8 cellular contexts compared by ENCODE assay signal in the genomic region with DNA sequence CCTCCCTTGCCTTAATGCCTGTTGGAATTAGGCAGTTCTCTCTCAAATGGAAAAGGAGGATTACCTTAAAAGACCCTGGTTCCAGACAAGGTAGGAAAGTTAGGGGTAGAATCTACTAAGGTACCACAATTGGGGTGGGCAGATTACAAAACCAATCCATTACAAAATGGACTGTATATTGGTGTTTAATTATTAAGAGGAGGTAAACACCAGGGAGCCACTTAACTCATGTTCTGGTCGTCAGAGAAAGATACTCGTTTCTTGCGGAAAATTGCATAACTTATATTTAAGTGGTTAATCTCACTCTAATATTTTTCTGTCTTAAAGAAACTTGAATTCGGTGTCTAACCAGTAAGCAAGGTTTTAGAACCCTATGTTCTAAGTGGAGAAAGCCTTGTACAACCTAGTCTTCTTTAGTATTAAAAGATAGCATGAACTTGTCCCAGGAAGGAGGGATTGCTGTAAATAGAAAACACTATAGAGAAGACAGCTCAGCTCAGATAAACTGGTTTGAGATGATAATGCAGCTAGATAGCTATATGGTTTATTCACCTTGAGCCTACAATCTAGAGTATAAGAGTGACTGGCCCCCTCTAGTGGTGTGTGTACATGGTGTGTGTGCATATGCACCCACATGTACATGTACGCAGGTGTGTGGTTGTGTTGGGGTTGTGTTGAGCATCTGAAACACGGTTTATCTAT. TPM values are rescaled to one million over a fixed set of nuclear protein-coding genes. Genes with fewer than 3 reads are reported as not detected.
A peak's percentile ranks its signal among the peaks of the same experiment; 100 is the strongest.
DNase-seq lines count a peak whose midpoint lies in the region; ATAC-seq, FAIRE-seq and TF ChIP-seq lines count a peak whose summit lies in the region.

No MANE protein-coding gene starts in this region.

- H3K4me3 ChIP-seq in endothelial cell of umbilical vein (replicated peaks in 1 of 3; ENCODE audit: insufficient read depth in 1 of 3, low read depth in 1 of 3, low read length in 3 of 3) (no peak overlapping the region), neuronal stem cell (ENCODE audit: low read length in 2 of 2) (no peak overlapping the region)

- H3K27ac ChIP-seq in endothelial cell of umbilical vein (ENCODE audit: insufficient read depth, low read depth, low read length) (no peak overlapping the region), neuronal stem cell (replicated peaks; ENCODE audit: low read length) (peak overlapping the region; percentile 60)

- TF ChIP-seq POLR2A in endothelial cell of umbilical vein (IDR thresholded peaks at IDR 0.05; ENCODE audit: low read depth, low read length), result no peak

- CTCF ChIA-PET in activated CD4-positive, alpha-beta T cell treated with anti-CD3 and anti-CD28 coated beads for 36 hours (lab: Charles Lee), result interaction anchor here (0.6 to 6.7 kb wide), 27 partner anchors 7 to 449 kb away, joined by 3 to 88 read pairs (median 3); a partner anchor contains a TSS
- CTCF ChIA-PET in endothelial cell of umbilical vein (lab: Charles Lee), result interaction anchor here (0.6 to 6.9 kb wide), 25 partner anchors 8 to 267 kb away, joined by 3 to 85 read pairs (median 4); a partner anchor contains a TSS

- BruUV-seq in endothelial cell of umbilical vein (replicated peaks; lab: Mats Ljungman, UMichigan), result no TSS peak

- H2BK15ac ChIP-seq in neuronal stem cell (ENCODE audit: low read length), result no peak overlapping the region

- DNase-seq in AG08396 (ENCODE audit: low spot score), result peak; percentile 20
- DNase-seq in GM18507 (ENCODE audit: extremely low spot score, insufficient read length, low read depth), result no peak
- DNase-seq in NCI-H1694 (lab: John Stamatoyannopoulos, UW), result peak; percentile 23
- peak; percentile 80 for DNase-seq in activated CD4-positive, alpha-beta T cell treated with anti-CD3 and anti-CD28 coated beads for 36 hours
- peak; percentile 39 for DNase-seq in endothelial cell of umbilical vein (ENCODE audit: low read depth, low spot score)
- DNase-seq in neuronal stem cell (ENCODE audit: low spot score), result no peak

- H3K18ac ChIP-seq in neuronal stem cell (ENCODE audit: low read length), result no peak overlapping the region

- H2AK5ac ChIP-seq in neuronal stem cell (ENCODE audit: low read depth, low read length), result no peak overlapping the region

- peaks cover 30% of the 10 kb centered on the region for H3K4me1 Mint-ChIP-seq in activated CD4-positive, alpha-beta T cell treated with anti-CD3 and anti-CD28 coated beads for 36 hours

- H3K9me1 ChIP-seq in endothelial cell of umbilical vein (replicated peaks; ENCODE audit: control insufficient read depth, extremely low read depth, insufficient read depth, low read length), result no peaks in the 10 kb centered on the region

- intact Hi-C loops in activated CD4-positive, alpha-beta T cell treated with anti-CD3 and anti-CD28 coated beads for 36 hours (cut with DNase I, micrococcal nuclease), result loop anchor here (1.0 to 2.0 kb wide), 2 partner anchors 32 to 33 kb away; no protein-coding TSS in a partner anchor
- intact Hi-C loops in endothelial cell of umbilical vein (cut with micrococcal nuclease), result loop anchor here (1.0 kb wide), 1 partner anchor 158 kb away; no protein-coding TSS in a partner anchor

- H3K27me3 ChIP-seq in endothelial cell of umbilical vein (ENCODE audit: control insufficient read depth in 2 of 2, insufficient read depth in 2 of 2, low read length in 2 of 2) (no peaks in the 10 kb centered on the region), neuronal stem cell (ENCODE audit: control insufficient read depth in 3 of 3, insufficient read depth in 3 of 3, low read depth in 1 of 3, low read length in 3 of 3) (no peaks in the 10 kb centered on the region)

- H2BK120ac ChIP-seq in neuronal stem cell (ENCODE audit: low read depth, low read length), result no peak overlapping the region

- H3K79me1 ChIP-seq in neuronal stem cell (ENCODE audit: low read depth, low read length), result no peaks in the 10 kb centered on the region

- H3K36me3 ChIP-seq in endothelial cell of umbilical vein (ENCODE audit: control insufficient read depth in 2 of 2, extremely low read depth in 1 of 2, insufficient read depth in 2 of 2, low read length in 2 of 2), result no peaks in the 10 kb centered on the region
- peaks cover 4 to 21% of the 10 kb centered on the region in 2 donors for H3K36me3 ChIP-seq in neuronal stem cell (replicated peaks in 1 of 2; ENCODE audit: control insufficient read depth in 2 of 2, insufficient read depth in 2 of 2, low read length in 2 of 2)

- FAIRE-seq in GM18507 (lab: Jason Lieb, UNC) (peak; percentile 60), endothelial cell of umbilical vein (lab: Jason Lieb, UNC) (no peak)

- H4K20me1 ChIP-seq in endothelial cell of umbilical vein (replicated peaks; ENCODE audit: control insufficient read depth, extremely low read depth, insufficient read depth, low read length), result no peaks in the 10 kb centered on the region

- no peaks in the 10 kb centered on the region for H3K36me3 Mint-ChIP-seq in activated CD4-positive, alpha-beta T cell treated with anti-CD3 and anti-CD28 coated beads for 36 hours (ENCODE audit: low read depth)

- no peak overlapping the region for H3K4ac ChIP-seq in neuronal stem cell (ENCODE audit: low read length)

- ATAC-seq in activated CD4-positive, alpha-beta T cell treated with anti-CD3 and anti-CD28 coated beads for 36 hours, result peak; percentile 88
- ATAC-seq in HG02642 (IDR thresholded peaks at IDR 0.05; ENCODE audit: poor library complexity, unreplicated experiment), result no peak
- ATAC-seq in HG02763 (IDR thresholded peaks at IDR 0.05; ENCODE audit: unreplicated experiment), result no peak

- POLR2A ChIA-PET in activated CD4-positive, alpha-beta T cell treated with anti-CD3 and anti-CD28 coated beads for 36 hours (lab: Charles Lee), result interaction anchor here (0.6 kb wide), 1 partner anchor 61 kb away, joined by 5 read pairs; no protein-coding TSS in a partner anchor
- POLR2A ChIA-PET in endothelial cell of umbilical vein (lab: Charles Lee), result no interaction called here

- TF ChIP-seq CTCF in endothelial cell of umbilical vein (IDR thresholded peaks at IDR 0.05; ENCODE audit: extremely low read depth in 1 of 2, insufficient read depth in 1 of 2, low read depth in 1 of 2, low read length in 2 of 2), result peak; percentile 38 to 57

- no peak overlapping the region for H2BK5ac ChIP-seq in neuronal stem cell (ENCODE audit: low read length)

- H3K4me1 ChIP-seq in endothelial cell of umbilical vein (ENCODE audit: control insufficient read depth, extremely low read depth, insufficient read depth, low read length) (peaks cover 10% of the 10 kb centered on the region), neuronal stem cell (ENCODE audit: control insufficient read depth in 2 of 2, insufficient read depth in 1 of 2, low read depth in 1 of 2, low read length in 2 of 2) (peaks cover 10% of the 10 kb centered on the region in 2 donors)

- H3K27me3 Mint-ChIP-seq in activated CD4-positive, alpha-beta T cell treated with anti-CD3 and anti-CD28 coated beads for 36 hours, result no peaks in the 10 kb centered on the region

- H3K23ac ChIP-seq in neuronal stem cell (ENCODE audit: low read depth, low read length, poor library complexity), result no peak overlapping the region

- H3K9ac ChIP-seq in endothelial cell of umbilical vein (replicated peaks; ENCODE audit: extremely low read depth, insufficient read depth, low read length) (no peak overlapping the region), neuronal stem cell (ENCODE audit: low read depth, low read length, poor library complexity) (no peak overlapping the region)

- H2BK12ac ChIP-seq in neuronal stem cell (ENCODE audit: low read length), result no peak overlapping the region

- H4K8ac ChIP-seq in neuronal stem cell (ENCODE audit: low read depth, low read length), result no peak overlapping the region

- no peaks in the 10 kb centered on the region for H3K79me2 ChIP-seq in endothelial cell of umbilical vein (ENCODE audit: control insufficient read depth, insufficient read depth, low read length)

- WGBS in neuronal stem cell (ENCODE audit: extremely low coverage in 2 of 2, insufficient read length in 2 of 2, insufficient replicate concordance in 1 of 2), 2 donors, result no CpG with 5 or more reads among the region's 6 CpGs

- dilution Hi-C loops in endothelial cell of umbilical vein (cut with MboI; ENCODE audit: extremely low pct_ligation_motif_present, low sequenced_read_pairs), result no loop called here

- H3K9me3 Mint-ChIP-seq in activated CD4-positive, alpha-beta T cell treated with anti-CD3 and anti-CD28 coated beads for 36 hours (ENCODE audit: low read depth), result no peaks in the 10 kb centered on the region

- H3K4me2 ChIP-seq in endothelial cell of umbilical vein (ENCODE audit: insufficient read depth, low read length), result no peak overlapping the region
- H3K4me2 ChIP-seq in neuronal stem cell (ENCODE audit: insufficient read depth, low read length, poor library complexity, severe bottlenecking), result no peak overlapping the region

- H3K9me3 ChIP-seq in endothelial cell of umbilical vein (replicated peaks; ENCODE audit: control insufficient read depth, insufficient read depth, low read length) (no peaks in the 10 kb centered on the region), neuronal stem cell (replicated peaks in 1 of 2; ENCODE audit: control insufficient read depth in 2 of 2, insufficient read depth in 1 of 2, low read depth in 1 of 2, low read length in 2 of 2) (no peaks in the 10 kb centered on the region)

- no peak overlapping the region for H3K14ac ChIP-seq in neuronal stem cell (ENCODE audit: low read length)

- H3K4me3 Mint-ChIP-seq in activated CD4-positive, alpha-beta T cell treated with anti-CD3 and anti-CD28 coated beads for 36 hours, result no peak overlapping the region

- no peak overlapping the region for H2AFZ ChIP-seq in endothelial cell of umbilical vein (ENCODE audit: low read depth, low read length)
- H2AFZ ChIP-seq in neuronal stem cell (ENCODE audit: low read length), result no peak overlapping the region

- no peak overlapping the region for H3K27ac Mint-ChIP-seq in activated CD4-positive, alpha-beta T cell treated with anti-CD3 and anti-CD28 coated beads for 36 hours

- no peak overlapping the region for H4K91ac ChIP-seq in neuronal stem cell (ENCODE audit: low read depth, low read length, poor library complexity)

RNA-seq across cellular contexts. Expression of a gene that starts 58.0 kb away (rescaled TPM):
- 10 to 100 TPM; 41.3 to 51.8 TPM for total RNA-seq in activated CD4-positive, alpha-beta T cell treated with anti-CD3 and anti-CD28 coated beads for 36 hours
- 8.8 and 10.0 TPM in 2 replicates for total RNA-seq in endothelial cell of umbilical vein
- 2.4 and 3.4 TPM in 2 replicates for polyA plus RNA-seq in endothelial cell of umbilical vein
- 3.5 and 3.6 TPM in 2 replicates for polyA plus RNA-seq in endothelial cell of umbilical vein (2011; cell fraction: cytosol; rRNA removed)
- polyA plus RNA-seq in endothelial cell of umbilical vein (2011; cell fraction: nucleus; rRNA removed), result 20.0 and 25.5 TPM in 2 replicates
- polyA plus RNA-seq in endothelial cell of umbilical vein (2012), result 6.5 and 10.7 TPM in 2 replicates
- polyA minus RNA-seq in endothelial cell of umbilical vein, result 6.6 and 7.2 TPM in 2 replicates
- polyA minus RNA-seq in endothelial cell of umbilical vein (2011; cell fraction: cytosol; rRNA and poly(A)+ RNA removed), result 8.1 TPM
- polyA minus RNA-seq in endothelial cell of umbilical vein (2011; cell fraction: nucleus; rRNA and poly(A)+ RNA removed), result 7.3 and 9.9 TPM in 2 replicates
- polyA plus RNA-seq in neuronal stem cell (2013, experiment 1 of 2), result 4.1 TPM
- 4.1 TPM for polyA plus RNA-seq in neuronal stem cell (2013, experiment 2 of 2)

Comparison
In these comparisons a context has a peak if more than half of its experiments do, and no peak if none do; other contexts are left out.
1. DNase-seq: peak in AG08396 (single experiment), NCI-H1694 (single experiment), activated CD4-positive, alpha-beta T cell treated with anti-CD3 and anti-CD28 coated beads for 36 hours (single experiment) and endothelial cell of umbilical vein (single experiment); none in GM18507 (single experiment) and neuronal stem cell (single experiment).